ENCODE assay signal across 8 cellular contexts in genomic region chr22:30591588-30592359, GRCh38. TPM values are rescaled to one million over a fixed set of nuclear protein-coding genes. Genes with fewer than 3 reads are reported as not detected.
DNase-seq lines count a peak whose midpoint lies in the region; ATAC-seq and TF ChIP-seq lines count a peak whose summit lies in the region.

Gene PES1 (minus strand): TSS chr22:30591910. CDS start chr22:30591833, 77 bp downstream.

- DNase-seq in GM12865 (ENCODE audit: low read depth) (peak; percentile 99), NCI-H1417 (lab: John Stamatoyannopoulos, UW) (peak; percentile 90 to 98 (median 97)), Right ventricle myocardium inferior (ENCODE audit: missing footprints) (peak; percentile 96), ovary (peak; percentile 94 to 97 (median 96)), thyroid gland (peak; percentile 95)
- DNase-seq in activated naive CD8-positive, alpha-beta T cell treated with anti-CD3 and anti-CD28 coated beads, Interleukin-2, amount 50 U/mL, for 24 hours, result peak; percentile 93

- H3K9me3 ChIP-seq in SU-DHL-6 (ENCODE audit: insufficient read depth, low read length) (no peaks in the 10 kb centered on the region), ovary (no peaks in the 10 kb centered on the region), thyroid gland (no peaks in the 10 kb centered on the region)

- no peak for TF ChIP-seq EP300 in ovary (IDR thresholded peaks at IDR 0.05)

- H3K9me2 ChIP-seq in SU-DHL-6 (replicated peaks; ENCODE audit: insufficient read depth, low read length), result no peaks in the 10 kb centered on the region

- H3K4me3 ChIP-seq in GM12865 (ENCODE audit: low read depth, low read length), result peak within 1 kb of the TSS; percentile 73
- peak within 1 kb of the TSS; percentile 94 for H3K4me3 ChIP-seq in SU-DHL-6 (ENCODE audit: insufficient read depth, low read length, poor library complexity, severe bottlenecking)
- peak within 1 kb of the TSS; percentile 91 for H3K4me3 ChIP-seq in ovary
- H3K4me3 ChIP-seq in thyroid gland (replicated peaks in 1 of 3), result peak within 1 kb of the TSS; percentile 53 to 73 (median 73)

- peak within 1 kb of the TSS; percentile 78 for H3K9ac ChIP-seq in SU-DHL-6 (ENCODE audit: low read length)

- peak within 1 kb of the TSS; percentile 15 for H2AFZ ChIP-seq in SU-DHL-6 (ENCODE audit: low read depth, low read length, severe bottlenecking)

- H3K4me2 ChIP-seq in SU-DHL-6 (ENCODE audit: low read depth, low read length, poor library complexity, severe bottlenecking), result peak within 1 kb of the TSS; percentile 62

- no peaks in the 10 kb centered on the region for H3K27me3 Mint-ChIP-seq in activated naive CD8-positive, alpha-beta T cell treated with anti-CD3 and anti-CD28 coated beads, Interleukin-2, amount 50 U/mL, for 24 hours

- ATAC-seq in HG02759 (IDR thresholded peaks at IDR 0.05; ENCODE audit: unreplicated experiment) (peak; percentile 98), Right ventricle myocardium inferior (peak; percentile 100)
- ATAC-seq in activated naive CD8-positive, alpha-beta T cell treated with anti-CD3 and anti-CD28 coated beads, Interleukin-2, amount 50 U/mL, for 24 hours, result peak; percentile 99

- H3K4me1 Mint-ChIP-seq in activated naive CD8-positive, alpha-beta T cell treated with anti-CD3 and anti-CD28 coated beads, Interleukin-2, amount 50 U/mL, for 24 hours, result peaks cover 1% of the 10 kb centered on the region

- no peaks in the 10 kb centered on the region; the same call in 1 of the 2 replicates for H4K20me1 ChIP-seq in SU-DHL-6 (ENCODE audit: low read depth, low read length)

- no peak within 1 kb of the TSS for H3K27ac Mint-ChIP-seq in activated naive CD8-positive, alpha-beta T cell treated with anti-CD3 and anti-CD28 coated beads, Interleukin-2, amount 50 U/mL, for 24 hours

- no peaks in the 10 kb centered on the region for H3F3A ChIP-seq in SU-DHL-6 (ENCODE audit: insufficient read depth)

- no peaks in the 10 kb centered on the region for H3K9me3 Mint-ChIP-seq in activated naive CD8-positive, alpha-beta T cell treated with anti-CD3 and anti-CD28 coated beads, Interleukin-2, amount 50 U/mL, for 24 hours

- H3K27me3 ChIP-seq in SU-DHL-6 (ENCODE audit: low read length) (no peaks in the 10 kb centered on the region), ovary (no peaks in the 10 kb centered on the region), thyroid gland (no peaks in the 10 kb centered on the region)

- H3K27ac ChIP-seq in SU-DHL-6 (ENCODE audit: low read depth, low read length) (peak within 1 kb of the TSS; percentile 68), ovary (peak within 1 kb of the TSS in 1 of 2 donors; percentile 74), thyroid gland (peak within 1 kb of the TSS; percentile 61 to 81 (median 78))

- H3K4me1 ChIP-seq in ovary (ENCODE audit: insufficient read depth) (peaks cover 9% of the 10 kb centered on the region), thyroid gland (peaks cover 8 to 10% of the 10 kb centered on the region in 2 donors)

- H3K36me3 ChIP-seq in SU-DHL-6 (ENCODE audit: low read length) (no peaks in the 10 kb centered on the region), ovary (no peaks in the 10 kb centered on the region), thyroid gland (peaks cover 22 to 25% of the 10 kb centered on the region in 2 donors)

- whole genome bisulfite sequencing in ovary, 3 donors, result 0 to 1% (median 0%) methylated on average over 49 of the region's 49 CpGs
- 1% methylated on average over 49 of the region's 49 CpGs for WGBS in thyroid gland, 2 donors

- H3K79me2 ChIP-seq in SU-DHL-6 (ENCODE audit: insufficient read depth, low read length), result peaks cover 28% of the 10 kb centered on the region

- no peak within 1 kb of the TSS for H3K4me3 Mint-ChIP-seq in activated naive CD8-positive, alpha-beta T cell treated with anti-CD3 and anti-CD28 coated beads, Interleukin-2, amount 50 U/mL, for 24 hours

- peak; percentile 23 for TF ChIP-seq POLR2A in ovary (IDR thresholded peaks at IDR 0.05)
- TF ChIP-seq POLR2A in thyroid gland (IDR thresholded peaks at IDR 0.05), result no peak

- TF ChIP-seq CTCF in GM12865 (IDR thresholded peaks at IDR 0.05; ENCODE audit: insufficient read depth, low read depth, low read length, missing control alignments), result no peak
- no peak for TF ChIP-seq CTCF in SU-DHL-6 (IDR thresholded peaks at IDR 0.05; ENCODE audit: insufficient read depth, low read length, poor library complexity, severe bottlenecking)
- no peak for TF ChIP-seq CTCF in ovary (IDR thresholded peaks at IDR 0.05)
- TF ChIP-seq CTCF in thyroid gland (IDR thresholded peaks at IDR 0.05), result no peak

- peaks cover 24% of the 10 kb centered on the region for H3K36me3 Mint-ChIP-seq in activated naive CD8-positive, alpha-beta T cell treated with anti-CD3 and anti-CD28 coated beads, Interleukin-2, amount 50 U/mL, for 24 hours (ENCODE audit: low read depth)

- intact Hi-C loops in Right ventricle myocardium inferior (cut with DNase I) (loop anchor here (2.0 kb wide), 1 partner anchor 43 kb away; the partner anchor contains the start of gene SLC35E4), ovary (cut with DNase I) (loop anchor here in 1 of 4 donors (10.0 kb wide), 1 partner anchor 167 kb away; the partner anchor contains the start of gene MTFP1), thyroid gland (cut with DNase I) (no loop called here)

RNA-seq across cellular contexts. Expression of gene PES1, which starts in this region (rescaled TPM):
- total RNA-seq in Right ventricle myocardium inferior (22.4 TPM), ovary (10 to 100 TPM; 29.0 to 82.3 (median 63.7) TPM), thyroid gland (10 to 100 TPM; 36.6 to 62.4 (median 47.9) TPM)
- polyA plus RNA-seq in ovary, result 10 to 100 TPM; 50.1 to 62.5 TPM
